ENCODE assay signal across 25 cellular contexts in the genomic region with DNA sequence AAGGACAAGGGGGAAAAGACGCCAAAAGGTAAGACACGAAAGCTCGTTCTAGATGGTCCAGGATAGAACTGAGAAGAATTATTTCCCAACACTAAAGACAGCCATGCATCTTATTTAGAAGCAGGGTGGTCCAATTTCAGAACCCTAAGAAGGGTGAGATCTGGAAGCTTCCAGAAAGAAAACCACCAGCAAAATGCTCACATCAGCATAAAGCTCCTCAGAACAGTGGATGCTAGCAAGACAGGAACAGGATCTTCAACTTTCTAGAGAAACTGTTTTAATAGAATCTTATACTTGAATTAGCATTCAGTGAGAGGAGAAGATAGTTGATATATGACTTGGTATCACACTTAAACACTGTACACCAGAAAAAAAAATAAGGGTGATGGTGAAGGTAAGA.
DNase-seq lines count a peak whose midpoint lies in the region; ATAC-seq, FAIRE-seq and TF ChIP-seq lines count a peak whose summit lies in the region.
"Had no signal": no experiment of that assay in that cellular context is flagged by ENCODE, and none has a peak within 500 bp of the region (broad histone marks: within the 10 kb centered on the region; RNA-seq: fewer than 3 reads in every experiment).

No MANE protein-coding gene starts in this region.

- H2BK15ac ChIP-seq in IMR-90 (ENCODE audit: low read depth, low read length), result no peak overlapping the region

- BruUV-seq in HepG2 (replicated peaks; lab: Mats Ljungman, UMichigan), result no TSS peak
- BruUV-seq in IMR-90 (replicated peaks; lab: Mats Ljungman, UMichigan), result no TSS peak

- CTCF ChIA-PET in HepG2 (lab: Yijun Ruan, JAX; ENCODE audit: low intra/inter-chr PET ratio, low total read pairs), result no interaction called here
- CTCF ChIA-PET in IMR-90 (lab: Yijun Ruan, JAX), result no interaction called here

- no peaks in the 10 kb centered on the region for H3K79me1 ChIP-seq in IMR-90 (ENCODE audit: low read depth in 1 of 2, low read length in 2 of 2)

- ATAC-seq in HepG2 (no peak), right lobe of liver (no peak), IMR-90 (ENCODE audit: low read depth) (no peak)
- ATAC-seq: CD8-positive, alpha-beta T cell; GM12878 had no signal

- WGBS in HepG2 (ENCODE audit: low lambda C conversion rate), result 90% methylated on average over 3 of the region's 3 CpGs
- WGBS in right lobe of liver (ENCODE audit: insufficient coverage, low coverage, low lambda C conversion rate, missing lambda C conversion rate), result 94% methylated on average over 3 of the region's 3 CpGs
- no CpG with 5 or more reads among the region's 3 CpGs for WGBS in IMR-90 (ENCODE audit: extremely low coverage in 2 of 2, insufficient read length in 1 of 2), 2 experiments

- no peak overlapping the region for H3K18ac ChIP-seq in IMR-90 (ENCODE audit: low read depth, low read length)

- H3K36me3 Mint-ChIP-seq in endothelial cell (ENCODE audit: low read depth, unreplicated experiment) (peaks cover 48% of the 10 kb centered on the region), nephron progenitor cell (ENCODE audit: low read depth) (peaks cover 80% of the 10 kb centered on the region)

- H2BK5ac ChIP-seq in IMR-90 (ENCODE audit: low read depth, low read length, poor library complexity, severe bottlenecking), result no peak overlapping the region

- H3K27me3 ChIP-seq in HepG2 (ENCODE audit: control insufficient read depth in 1 of 2, insufficient read depth in 2 of 2, low read length in 2 of 2) (no peaks in the 10 kb centered on the region), right lobe of liver (no peaks in the 10 kb centered on the region), IMR-90 (ENCODE audit: control insufficient read depth, insufficient read depth, low read length) (no peaks in the 10 kb centered on the region)
- H3K27me3 ChIP-seq: BLaER1 treated with 17β-estradiol and CSF1 and Interleukin-3, amounts not matched to agents 10 nM and 100 nM had no signal

- H3K27ac Mint-ChIP-seq in endothelial cell (ENCODE audit: unreplicated experiment), result no peak overlapping the region
- peak overlapping the region; percentile 73 for H3K27ac Mint-ChIP-seq in nephron progenitor cell
- H3K27ac Mint-ChIP-seq: B cell; CD4-positive, alpha-beta T cell; CD8-positive, alpha-beta T cell had no signal

- H3K23ac ChIP-seq in IMR-90 (ENCODE audit: low read depth, low read length), result no peak overlapping the region

- H3K56ac ChIP-seq in IMR-90 (ENCODE audit: extremely low read depth, insufficient read depth, low read length), result no peak overlapping the region

- TF ChIP-seq CTCF in HepG2 (CRISPR knock-in tag; IDR thresholded peaks at IDR 0.05) (no peak), right lobe of liver (IDR thresholded peaks at IDR 0.05) (no peak), IMR-90 (conservative IDR thresholded peaks at IDR 0.05; ENCODE audit: low read depth, low read length) (no peak), endothelial cell (IDR thresholded peaks at IDR 0.05; ENCODE audit: unreplicated experiment) (no peak), nephron progenitor cell (IDR thresholded peaks at IDR 0.05) (no peak)

- POLR2A ChIA-PET in HepG2 (lab: Yijun Ruan, JAX) (no interaction called here), IMR-90 (lab: Charles Lee; ENCODE audit: unreplicated experiment) (no interaction called here)

- H3K9me3 Mint-ChIP-seq in endothelial cell (ENCODE audit: unreplicated experiment), result no peaks in the 10 kb centered on the region
- peaks cover 39% of the 10 kb centered on the region for H3K9me3 Mint-ChIP-seq in nephron progenitor cell

- dilution Hi-C loops in IMR-90 (cut with HindIII; ENCODE audit: low sequenced_read_pairs, unreplicated experiment), result no loop called here

- no peak overlapping the region for H4K91ac ChIP-seq in IMR-90 (ENCODE audit: insufficient read depth, low read depth, low read length)

- TF ChIP-seq POLR2A in HepG2 (IDR thresholded peaks at IDR 0.05; ENCODE audit: insufficient read depth in 1 of 2, low read depth in 2 of 2, low read length in 2 of 2), result no peak
- no peak for TF ChIP-seq POLR2A in right lobe of liver (IDR thresholded peaks at IDR 0.05)
- no peak for TF ChIP-seq POLR2A in IMR-90 (IDR thresholded peaks at IDR 0.05; ENCODE audit: low read depth, low read length)

- no peaks in the 10 kb centered on the region for H3K79me2 ChIP-seq in HepG2 (ENCODE audit: insufficient read depth, low read length)

- H3K36me3 ChIP-seq in HepG2 (replicated peaks in 1 of 2; ENCODE audit: control insufficient read depth in 1 of 2, insufficient read depth in 2 of 2, low read length in 2 of 2) (peaks cover 0 to 5% of the 10 kb centered on the region in 2 experiments; a peak in 2 of 5 replicates), right lobe of liver (no peaks in the 10 kb centered on the region), IMR-90 (ENCODE audit: control insufficient read depth, insufficient read depth, low read length) (peaks cover 11% of the 10 kb centered on the region)

- H2AK9ac ChIP-seq in IMR-90 (replicated peaks; ENCODE audit: low read depth, low read length, poor library complexity), result no peak overlapping the region

- H3K4me3 Mint-ChIP-seq in endothelial cell (ENCODE audit: unreplicated experiment) (peak overlapping the region; percentile 1), nephron progenitor cell (no peak overlapping the region)
- H3K4me3 Mint-ChIP-seq: B cell; CD4-positive, alpha-beta T cell; CD8-positive, alpha-beta T cell had no signal

- intact Hi-C loops in HepG2 (cut with micrococcal nuclease; ENCODE audit: unreplicated experiment), result no loop called here
- intact Hi-C loops in right lobe of liver (cut with DNase I), result no loop called here
- intact Hi-C loops in IMR-90 (cut with micrococcal nuclease), result no loop called here

- H2BK20ac ChIP-seq in IMR-90 (ENCODE audit: low read depth, low read length), result no peak overlapping the region

- H3K14ac ChIP-seq in IMR-90 (replicated peaks; ENCODE audit: low read depth, low read length), result no peak overlapping the region

- H4K8ac ChIP-seq in IMR-90 (ENCODE audit: low read depth in 2 of 2, low read length in 2 of 2), result no peak overlapping the region

- H3K27ac ChIP-seq in HepG2 (ENCODE audit: extremely low read length, insufficient read depth, low read length), result no peak overlapping the region
- H3K27ac ChIP-seq in right lobe of liver, result no peak overlapping the region
- no peak overlapping the region for H3K27ac ChIP-seq in IMR-90 (ENCODE audit: insufficient read depth, low read length)
- H3K27ac ChIP-seq: BLaER1 treated with 17β-estradiol and CSF1 and Interleukin-3, amounts not matched to agents 10 nM and 100 nM; C4-2B had no signal

- H2AK5ac ChIP-seq in IMR-90 (ENCODE audit: low read depth, low read length), result no peak overlapping the region

- DNase-seq in HepG2 (ENCODE audit: low spot score) (no peak), right lobe of liver (no peak), IMR-90 (no peak), endothelial cell (ENCODE audit: low spot score) (no peak), nephron progenitor cell (no peak), GM19238 (ENCODE audit: insufficient read length, low spot score) (no peak), kidney glomerular epithelial cell (lab: John Stamatoyannopoulos, UW) (no peak)
- no peak for DNase-seq in activated naive CD4-positive, alpha-beta T cell (lab: John Stamatoyannopoulos, UW)
- DNase-seq: 8988T; AML-193; Caco-2; Calu3; CD4-positive, alpha-beta T cell; CD8-positive, alpha-beta T cell; DMS79 treated with DMSO at 0.1 percent for 48 hours had no signal

- H3K9me3 ChIP-seq in HepG2 (ENCODE audit: low read length) (peaks cover 27% of the 10 kb centered on the region), right lobe of liver (peaks cover 0 to 12% (median 0%) of the 10 kb centered on the region in 4 donors), IMR-90 (ENCODE audit: control insufficient read depth, insufficient read depth, low read length) (peaks cover 16% of the 10 kb centered on the region)

- in situ Hi-C loops in HepG2 (cut with HindIII; ENCODE audit: extremely low pct_ligation_motif_present, low pct_unique_long_range_greater_than_20kb) (loop anchor here (25.0 kb wide), 1 partner anchor 1103 kb away; no protein-coding TSS in a partner anchor), IMR-90 (cut with MboI; ENCODE audit: low sequenced_read_pairs) (loop anchor here (25.0 kb wide), 1 partner anchor 1103 kb away; no protein-coding TSS in a partner anchor)

- H3K4me1 Mint-ChIP-seq in endothelial cell (ENCODE audit: unreplicated experiment), result no peaks in the 10 kb centered on the region
- peaks cover 4% of the 10 kb centered on the region for H3K4me1 Mint-ChIP-seq in nephron progenitor cell
- H3K4me1 Mint-ChIP-seq: B cell had no signal

- no peak for FAIRE-seq in HepG2 (lab: Jason Lieb, UNC)
- FAIRE-seq: A204.1, D721Med, G401.6, GM12878, GM12892, GM18507, GM19239 had no signal

- H2BK120ac ChIP-seq in IMR-90 (ENCODE audit: low read depth, low read length), result no peak overlapping the region

- H4K5ac ChIP-seq in IMR-90 (ENCODE audit: low read depth, low read length), result no peak overlapping the region

- H3K9ac ChIP-seq in HepG2 (ENCODE audit: insufficient read depth, low read depth, low read length) (no peak overlapping the region), IMR-90 (ENCODE audit: low read depth, low read length) (no peak overlapping the region)
- H3K9ac ChIP-seq: BLaER1 treated with 17β-estradiol and CSF1 and Interleukin-3, amounts not matched to agents 10 nM and 100 nM had no signal

- H2AFZ ChIP-seq in HepG2 (ENCODE audit: low read length) (no peak overlapping the region), IMR-90 (replicated peaks; ENCODE audit: low read length, poor library complexity) (no peak overlapping the region)

- H3K4me3 ChIP-seq in HepG2 (replicated peaks in 1 of 3; ENCODE audit: insufficient read depth in 1 of 3, low read depth in 2 of 3, low read length in 3 of 3), result no peak overlapping the region
- H3K4me3 ChIP-seq in right lobe of liver, result no peak overlapping the region
- no peak overlapping the region for H3K4me3 ChIP-seq in IMR-90 (ENCODE audit: insufficient read depth, low read depth, low read length)
- H3K4me3 ChIP-seq: BLaER1 treated with 17β-estradiol and CSF1 and Interleukin-3, amounts not matched to agents 10 nM and 100 nM; GM12878 had no signal

- TF ChIP-seq RAD21 in HepG2 (CRISPR knock-in tag; IDR thresholded peaks at IDR 0.05) (no peak), IMR-90 (IDR thresholded peaks at IDR 0.05; ENCODE audit: low read length) (no peak)

- no peaks in the 10 kb centered on the region for H3K9me1 ChIP-seq in IMR-90 (ENCODE audit: insufficient read depth, low read length)

- no peaks in the 10 kb centered on the region for H3K4me1 ChIP-seq in HepG2 (ENCODE audit: insufficient read depth, low read length)
- H3K4me1 ChIP-seq in right lobe of liver, result no peaks in the 10 kb centered on the region
- H3K4me1 ChIP-seq in IMR-90 (ENCODE audit: control insufficient read depth, insufficient read depth, low read length), result no peaks in the 10 kb centered on the region
- H3K4me1 ChIP-seq: Caco-2 had no signal

- H3K4me2 ChIP-seq in HepG2 (ENCODE audit: low read depth, low read length) (no peak overlapping the region), IMR-90 (ENCODE audit: low read depth, low read length) (no peak overlapping the region)

- peaks cover 2% of the 10 kb centered on the region for H3K27me3 Mint-ChIP-seq in endothelial cell (ENCODE audit: unreplicated experiment)
- peaks cover 11% of the 10 kb centered on the region for H3K27me3 Mint-ChIP-seq in nephron progenitor cell (ENCODE audit: low read depth, poor library complexity)
- H3K27me3 Mint-ChIP-seq: B cell; CD4-positive, alpha-beta T cell had no signal

- no peak overlapping the region for H3K4ac ChIP-seq in IMR-90 (ENCODE audit: low read depth, low read length)

- H4K20me1 ChIP-seq in HepG2 (ENCODE audit: insufficient read depth, low read length) (no peaks in the 10 kb centered on the region), IMR-90 (ENCODE audit: insufficient read depth, low read length) (no peaks in the 10 kb centered on the region)
- H4K20me1 ChIP-seq: BLaER1 treated with 17β-estradiol and CSF1 and Interleukin-3, amounts not matched to agents 10 nM and 100 nM had no signal

- TF ChIP-seq EP300 in HepG2 (IDR thresholded peaks at IDR 0.05; ENCODE audit: low read depth in 2 of 2, low read length in 2 of 2) (no peak), HepG2 (CRISPR knock-in tag; IDR thresholded peaks at IDR 0.05; ENCODE audit: borderline replicate concordance) (no peak)
